ENCODE assay signal across 17 cellular contexts in genomic region chr20:56386219-56386618, GRCh38. TPM values are rescaled to one million over a fixed set of nuclear protein-coding genes. Genes with fewer than 3 reads are reported as not detected.
"Had no signal": no experiment of that assay in that cellular context is flagged by ENCODE, and none has a peak within 500 bp of the region (broad histone marks: within the 10 kb centered on the region; RNA-seq: fewer than 3 reads in every experiment).

No MANE protein-coding gene starts in this region.

- H3K9me3 Mint-ChIP-seq: activated naive CD8-positive, alpha-beta T cell treated with anti-CD3 and anti-CD28 coated beads for 36 hours; naive thymus-derived CD8-positive, alpha-beta T cell; stimulated activated naive B cell treated with anti-CD40 and anti-IgM and Interleukin-4, amounts not matched to agents 10 μg/mL and 1 μg/mL and 100 μg/mL, for 72 hours had no signal

- H3K27ac ChIP-seq: cardiac muscle cell, hepatocyte, sigmoid colon, thyroid gland, VCaP had no signal

- H3K4me3 Mint-ChIP-seq: activated naive CD8-positive, alpha-beta T cell treated with anti-CD3 and anti-CD28 coated beads for 36 hours; naive thymus-derived CD8-positive, alpha-beta T cell; stimulated activated naive B cell treated with anti-CD40 and anti-IgM and Interleukin-4, amounts not matched to agents 10 μg/mL and 1 μg/mL and 100 μg/mL, for 72 hours had no signal

- H3K27me3 Mint-ChIP-seq: activated naive CD8-positive, alpha-beta T cell treated with anti-CD3 and anti-CD28 coated beads for 36 hours; naive thymus-derived CD8-positive, alpha-beta T cell; stimulated activated naive B cell treated with anti-CD40 and anti-IgM and Interleukin-4, amounts not matched to agents 10 μg/mL and 1 μg/mL and 100 μg/mL, for 72 hours had no signal

- H3K27ac Mint-ChIP-seq: activated naive CD8-positive, alpha-beta T cell treated with anti-CD3 and anti-CD28 coated beads for 36 hours; stimulated activated naive B cell treated with anti-CD40 and anti-IgM and Interleukin-4, amounts not matched to agents 10 μg/mL and 1 μg/mL and 100 μg/mL, for 72 hours had no signal

- DNase-seq: activated CD4-positive, alpha-beta T cell treated with anti-CD3 and anti-CD28 coated beads for 1 hour; activated CD4-positive, alpha-beta T cell treated with anti-CD3 and anti-CD28 coated beads, Interleukin-2, amount 50 U/mL, for 4 hours; activated gamma-delta T cell; activated naive CD8-positive, alpha-beta T cell treated with anti-CD3 and anti-CD28 coated beads for 36 hours; amniotic stem cell; dermis blood vessel endothelial cell; effector memory CD4-positive, alpha-beta T cell; left cardiac atrium; naive thymus-derived CD8-positive, alpha-beta T cell; sigmoid colon; stimulated activated CD4-positive, alpha-beta T cell treated with anti-CD3 and anti-CD28 coated beads, Interleukin-4, amount 100 ng/mL, for 4 hours; stimulated activated naive B cell treated with anti-CD40 and anti-IgM and Interleukin-4, amounts not matched to agents 10 μg/mL and 1 μg/mL and 100 μg/mL, for 72 hours; thyroid gland had no signal

- H3K9me3 ChIP-seq: sigmoid colon, thyroid gland had no signal

- H3K4me2 ChIP-seq: hepatocyte had no signal

- ATAC-seq: left cardiac atrium; naive thymus-derived CD8-positive, alpha-beta T cell; stimulated activated naive B cell treated with anti-CD40 and anti-IgM and Interleukin-4, amounts not matched to agents 10 μg/mL and 1 μg/mL and 100 μg/mL, for 72 hours had no signal

- H3K4me3 ChIP-seq: cardiac muscle cell, hepatocyte, sigmoid colon, thyroid gland had no signal

- H3K27me3 ChIP-seq: cardiac muscle cell, hepatocyte, sigmoid colon, thyroid gland had no signal

- H3K36me3 ChIP-seq: sigmoid colon, thyroid gland had no signal

- H2AFZ ChIP-seq: hepatocyte had no signal

RNA-seq across cellular contexts. Expression of gene CASS4, which starts 25.8 kb away (rescaled TPM):
- total RNA-seq: glomerular endothelial cell had no signal
- polyA plus RNA-seq: cardiac muscle cell, hepatocyte had no signal
